15 cellular contexts compared by ENCODE assay signal in the genomic region with DNA sequence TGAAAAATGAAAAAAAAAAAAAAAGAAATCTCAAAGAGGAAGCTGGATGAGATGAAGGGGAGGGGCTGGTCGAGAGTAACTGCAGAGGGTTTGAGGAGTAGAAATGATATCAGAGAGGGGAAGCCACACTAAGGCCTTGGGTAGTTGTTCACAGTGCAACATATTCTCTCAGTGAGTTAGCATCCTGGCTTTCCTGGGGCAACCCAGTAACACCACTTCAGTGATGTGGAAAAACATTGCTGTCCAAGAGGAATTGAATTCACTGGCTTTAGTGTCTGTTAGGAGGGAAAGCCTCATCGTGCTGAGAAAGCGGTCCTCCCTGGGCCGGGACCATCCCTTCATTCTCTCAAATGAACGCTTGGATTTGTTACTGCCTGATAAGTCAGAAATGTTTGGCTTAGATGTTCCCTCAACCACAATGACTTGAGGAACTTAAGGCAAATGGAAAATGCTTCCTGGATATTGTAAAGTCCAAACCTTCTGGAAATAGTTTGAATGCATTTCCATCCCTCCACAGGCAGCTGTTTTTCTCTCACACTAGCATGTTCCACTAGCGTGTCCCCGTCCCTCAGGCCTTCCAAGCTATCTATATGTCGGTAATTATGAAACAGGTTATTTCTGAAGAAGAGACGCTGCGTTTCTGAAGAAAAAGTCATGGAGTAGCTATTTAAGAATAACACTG. TPM values are rescaled to one million over a fixed set of nuclear protein-coding genes. Genes with fewer than 3 reads are reported as not detected.
A peak's percentile ranks its signal among the peaks of the same experiment; 100 is the strongest.
DNase-seq lines count a peak whose midpoint lies in the region; ATAC-seq and TF ChIP-seq lines count a peak whose summit lies in the region.
"Had no signal": no experiment of that assay in that cellular context is flagged by ENCODE, and none has a peak within 500 bp of the region (broad histone marks: within the 10 kb centered on the region; RNA-seq: fewer than 3 reads in every experiment).

No MANE protein-coding gene starts in this region.

- H3K27me3 Mint-ChIP-seq in chondrocyte (ENCODE audit: low read depth) (no peaks in the 10 kb centered on the region), mesothelial cell of epicardium (ENCODE audit: low read depth) (no peaks in the 10 kb centered on the region)
- H3K27me3 Mint-ChIP-seq: CD4-positive, alpha-beta T cell had no signal

- 15 to 16% methylated on average over 10 of the region's 10 CpGs for WGBS in aorta, 2 donors

- TF ChIP-seq CTCF in chondrocyte (IDR thresholded peaks at IDR 0.05) (no peak), mesothelial cell of epicardium (IDR thresholded peaks at IDR 0.05; ENCODE audit: unreplicated experiment) (no peak)

- H3K4me3 Mint-ChIP-seq in chondrocyte (ENCODE audit: unreplicated experiment) (no peak overlapping the region), mesothelial cell of epicardium (no peak overlapping the region)
- H3K4me3 Mint-ChIP-seq: CD4-positive, alpha-beta T cell; immature natural killer cell had no signal

- H3K9me3 Mint-ChIP-seq in chondrocyte (ENCODE audit: low read depth) (no peaks in the 10 kb centered on the region), mesothelial cell of epicardium (no peaks in the 10 kb centered on the region)
- H3K9me3 Mint-ChIP-seq: CD4-positive, alpha-beta T cell; immature natural killer cell had no signal

- H3K27ac ChIP-seq in aorta (ENCODE audit: low read depth in 1 of 2, low read length in 2 of 2) = peak overlapping the region in 1 of 2 donors; percentile 2
- H3K27ac ChIP-seq: 22Rv1, foreskin keratinocyte had no signal

- no peaks in the 10 kb centered on the region for H3K9me3 ChIP-seq in aorta (ENCODE audit: control insufficient read depth, low read length)

- peak overlapping the region; percentile 88 for H3K27ac Mint-ChIP-seq in chondrocyte (ENCODE audit: unreplicated experiment)
- H3K27ac Mint-ChIP-seq in mesothelial cell of epicardium = peak overlapping the region; percentile 45
- H3K27ac Mint-ChIP-seq: CD4-positive, alpha-beta T cell; immature natural killer cell had no signal

- intact Hi-C loops in aorta (cut with DNase I) = no loop called here

- H3K4me1 Mint-ChIP-seq in chondrocyte (ENCODE audit: low read depth) = peaks cover 93% of the 10 kb centered on the region
- peaks cover 46% of the 10 kb centered on the region for H3K4me1 Mint-ChIP-seq in mesothelial cell of epicardium

- DNase-seq in SIG-M5 treated with dmso at 0.1 percent for 504 hours (lab: John Stamatoyannopoulos, UW; ENCODE audit: unreplicated experiment) (peak; percentile 79), SIG-M5 (lab: John Stamatoyannopoulos, UW) (no peak), chondrocyte (ENCODE audit: low spot score) (no peak), mesothelial cell of epicardium (ENCODE audit: low spot score in 2 of 2, unreplicated experiment in 2 of 2) (no peak), aorta (no peak), HT-29 (ENCODE audit: low spot score) (no peak)
- DNase-seq in activated CD8-positive, alpha-beta memory T cell treated with anti-CD3 and anti-CD28 coated beads for 24 hours = no peak
- DNase-seq: anterior cingulate cortex; CD4-positive, alpha-beta T cell; foreskin keratinocyte; immature natural killer cell; NK-92 treated with Interleukin-12 subunit alpha and Interleukin-12 subunit beta, amount 100 ng/mL, for 24 hours; stimulated activated CD4-positive, alpha-beta T cell treated with anti-CD3 and anti-CD28 coated beads, Interleukin-4, amount 100 ng/mL, for 24 hours had no signal

- ATAC-seq in aorta (ENCODE audit: low FRiP score) = peak; percentile 49
- ATAC-seq in HG03521 (IDR thresholded peaks at IDR 0.05; ENCODE audit: unreplicated experiment) = no peak
- ATAC-seq: foreskin keratinocyte had no signal

- H3K36me3 Mint-ChIP-seq in chondrocyte (ENCODE audit: low read depth) (peaks cover 14% of the 10 kb centered on the region), mesothelial cell of epicardium (no peaks in the 10 kb centered on the region)
- H3K36me3 Mint-ChIP-seq: immature natural killer cell had no signal

- H3K36me3 ChIP-seq in aorta (ENCODE audit: control insufficient read depth in 1 of 2, insufficient read depth in 2 of 2, low read length in 1 of 2) = no peaks in the 10 kb centered on the region

- H3K4me3 ChIP-seq in aorta (ENCODE audit: low read length in 2 of 2) = no peak overlapping the region

- no peaks in the 10 kb centered on the region for H3K27me3 ChIP-seq in aorta (ENCODE audit: control insufficient read depth in 1 of 2, insufficient read depth in 2 of 2, low read length in 1 of 2)
- H3K27me3 ChIP-seq: foreskin keratinocyte had no signal

- H3K4me1 ChIP-seq in aorta (ENCODE audit: control insufficient read depth in 1 of 2, insufficient read depth in 2 of 2, low read length in 2 of 2) = peaks cover 0 to 2% of the 10 kb centered on the region in 2 donors
- H3K4me1 ChIP-seq: foreskin keratinocyte had no signal

RNA-seq across cellular contexts. Expression of gene TGFB2, which starts 12.2 kb away (rescaled TPM):
- 140 to 237 TPM (median 226 TPM) in 3 replicates for total RNA-seq in chondrocyte
- total RNA-seq in mesothelial cell of epicardium = 45.3 to 51.0 TPM (median 50.6 TPM) in 3 replicates
- 10 to 100 TPM; 15.5 to 18.0 TPM for total RNA-seq in aorta
- 1 to 10 TPM; 2.2 to 2.6 TPM for polyA plus RNA-seq in aorta
- total RNA-seq in HT-29 (2014; rRNA removed; shearing (Covaris generic)) = 2.3 and 2.5 TPM in 2 replicates
